In the genomic region with DNA sequence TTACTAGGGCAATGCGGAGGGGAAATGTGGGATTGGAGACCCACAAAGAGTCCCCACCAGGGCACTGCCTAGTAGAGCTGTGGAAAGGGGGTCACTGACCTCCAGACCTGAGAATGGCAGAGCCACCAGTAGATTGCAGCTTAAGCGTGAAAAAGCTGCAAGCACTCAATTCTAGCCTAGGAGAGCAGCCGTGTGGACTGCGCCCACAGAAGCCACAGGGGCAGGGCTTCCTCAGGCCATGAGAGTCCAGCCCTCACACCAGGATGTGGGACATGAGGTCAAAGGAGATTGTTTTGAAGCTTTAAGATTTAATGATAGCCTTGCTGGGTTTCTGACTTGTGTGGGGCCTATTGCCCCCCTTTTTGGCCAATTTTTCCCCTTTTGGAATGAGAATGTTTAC, we compare ENCODE assay signal across 26 cellular contexts.
"Had no signal": no experiment of that assay in that cellular context is flagged by ENCODE, and none has a peak within 500 bp of the region (broad histone marks: within the 10 kb centered on the region; RNA-seq: fewer than 3 reads in every experiment).

No MANE protein-coding gene starts in this region.

- H3K4me1 ChIP-seq: left lung, lower lobe of right lung, neural progenitor cell, parathyroid adenoma, right atrium auricular region, right lobe of liver, suprapubic skin, upper lobe of right lung had no signal

- H3K27me3 ChIP-seq: heart right ventricle, hepatocyte, left lung, neural progenitor cell, neutrophil, right atrium auricular region, right lobe of liver, suprapubic skin, tibial artery, upper lobe of right lung had no signal

- H3K9me3 ChIP-seq: heart right ventricle, left lung, lower lobe of right lung, neutrophil, right atrium auricular region, right lobe of liver, suprapubic skin, thoracic aorta, tibial artery, upper lobe of right lung had no signal

- ATAC-seq: heart right ventricle, left colon, left lung, lower lobe of right lung, right lobe of liver, upper lobe of right lung had no signal

- H3K36me3 ChIP-seq: heart right ventricle, left lung, lower lobe of right lung, neural progenitor cell, neutrophil, right atrium auricular region, right lobe of liver, suprapubic skin, thoracic aorta, tibial artery, upper lobe of right lung had no signal

- H3K27ac ChIP-seq: heart right ventricle, hepatocyte, left lung, lower lobe of right lung, neural progenitor cell, neutrophil, parathyroid adenoma, right atrium auricular region, right lobe of liver, suprapubic skin, thoracic aorta, tibial artery, upper lobe of right lung had no signal

- DNase-seq: heart right ventricle; kidney; left colon; left lung; lower lobe of right lung; mammary epithelial cell; mesenchymal stem cell; naive B cell; occipital lobe; right lobe of liver; stimulated activated CD4-positive, alpha-beta T cell treated with anti-CD3 and anti-CD28 coated beads, Interleukin-12 subunit alpha, Interleukin-12 subunit beta, amount 100 ng/mL, for 4 hours; stimulated activated CD4-positive, alpha-beta T cell treated with anti-CD3 and anti-CD28 coated beads, Interleukin-15, amount 100 ng/mL, for 24 hours; stimulated activated CD4-positive, alpha-beta T cell treated with anti-CD3 and anti-CD28 coated beads, Interleukin-2, amount 100 ng/mL, for 24 hours; stimulated activated CD4-positive, alpha-beta T cell treated with anti-CD3 and anti-CD28 coated beads, Interleukin-4, amount 100 ng/mL, for 1 hour; stimulated activated naive CD4-positive, alpha-beta T cell; tibial artery; trophoblast cell; upper lobe of right lung had no signal

- H3K4me3 ChIP-seq: heart right ventricle, hepatocyte, left lung, lower lobe of right lung, neural progenitor cell, right atrium auricular region, right lobe of liver, smooth muscle cell, suprapubic skin, thoracic aorta, tibial artery, upper lobe of right lung had no signal
